32 cellular contexts compared by ENCODE assay signal in the genomic region with DNA sequence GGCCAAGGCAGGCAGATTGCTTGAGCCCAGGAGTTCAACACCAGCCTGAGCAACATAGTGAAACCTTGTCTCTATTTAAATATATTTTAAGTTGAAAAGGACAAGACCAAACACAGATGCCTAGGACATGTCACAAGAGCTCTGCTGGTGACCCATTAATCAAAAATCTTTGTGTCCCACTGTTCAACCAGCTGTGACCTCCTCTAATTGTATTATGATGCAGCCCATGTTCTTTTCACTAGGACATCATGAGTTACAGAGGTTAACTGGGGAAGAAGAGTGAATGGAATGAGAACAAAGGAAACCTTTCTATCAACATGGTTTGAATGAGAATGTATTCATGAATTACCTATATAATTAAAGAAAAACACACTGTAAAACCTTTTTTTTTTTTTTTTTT. TPM values are rescaled to one million over a fixed set of nuclear protein-coding genes. Genes with fewer than 3 reads are reported as not detected.
"Had no signal": no experiment of that assay in that cellular context is flagged by ENCODE, and none has a peak within 500 bp of the region (broad histone marks: within the 10 kb centered on the region; RNA-seq: fewer than 3 reads in every experiment).

No MANE protein-coding gene starts in this region.

- DNase-seq: activated CD4-positive, alpha-beta T cell treated with anti-CD3 and anti-CD28 coated beads, Interleukin-2, amount 10 ng/mL, durations not matched to agents 24 days and 14 days; activated CD4-positive, alpha-beta T cell treated with anti-CD3 and anti-CD28 coated beads, Interleukin-2, amount 50 U/mL, for 4 hours; activated CD8-positive, alpha-beta T cell treated with anti-CD3 and anti-CD28 coated beads for 36 hours; activated gamma-delta T cell treated with Interleukin-2 at 50 U/mL for 16 hours; activated naive CD4-positive, alpha-beta T cell treated with anti-CD3 and anti-CD28 coated beads for 36 hours; activated T-cell treated with anti-CD3 and anti-CD28 coated beads, Interleukin-2, amount 50 U/mL, for 1 hour; body of pancreas; NCI-H1092 treated with DMSO at 0.1 percent for 48 hours; NCI-H1417; NCI-H1694; NCI-H1930; NCI-H2081 treated with DMSO at 0.1 percent for 48 hours; NCI-H345; NCI-H524 treated with DMSO at 0.1 percent for 48 hours; NCI-H748 treated with DMSO at 0.1 percent for 48 hours; RPMI8226; SHP77 treated with DMSO at 0.1 percent for 48 hours; SK-N-SH had no signal

- H3K4me1 ChIP-seq: breast epithelium, SJSA1 had no signal

- H3K27ac ChIP-seq: adrenal gland, body of pancreas, breast epithelium, coronary artery, SJSA1 had no signal

- H3K9me3 ChIP-seq: adrenal gland, body of pancreas, breast epithelium, SJSA1, SK-N-SH had no signal

- ATAC-seq: activated CD8-positive, alpha-beta T cell treated with anti-CD3 and anti-CD28 coated beads for 36 hours; activated naive CD4-positive, alpha-beta T cell treated with anti-CD3 and anti-CD28 coated beads, Interleukin-2, amount 50 U/mL, for 72 hours; body of pancreas; Panc1 had no signal

- H3K9me3 Mint-ChIP-seq: activated CD4-positive, alpha-beta T cell treated with anti-CD3 and anti-CD28 coated beads, Interleukin-2, amount 10 ng/mL, durations not matched to agents 24 days and 14 days; activated CD8-positive, alpha-beta T cell treated with anti-CD3 and anti-CD28 coated beads for 36 hours; activated naive CD4-positive, alpha-beta T cell treated with anti-CD3 and anti-CD28 coated beads for 36 hours; activated naive CD4-positive, alpha-beta T cell treated with anti-CD3 and anti-CD28 coated beads, Interleukin-2, amount 50 U/mL, for 72 hours; activated T-helper 1 cell treated with anti-CD3 and anti-CD28 coated beads, Interleukin-12 subunit alpha, Interleukin-12 subunit beta, Interleukin-2, Interleukin-4 antibody, amounts not matched to agents 30 ng/mL and 10 ng/mL and 1 ng/mL, durations not matched to agents 14 hours and 24 hours and 36 hours; T-helper 1 cell treated with Interleukin-12 subunit alpha and Interleukin-12 subunit beta and Interleukin-4 antibody, amounts not matched to agents 30 μg/mL and 1 μg/mL, for 36 hours; T-helper 2 cell treated with Interferon-gamma antibody and Interleukin-4, amounts not matched to agents 5 μg/mL and 100 μg/mL, for 36 hours had no signal

- H3K4me3 Mint-ChIP-seq: activated CD4-positive, alpha-beta T cell treated with anti-CD3 and anti-CD28 coated beads, Interleukin-2, amount 10 ng/mL, durations not matched to agents 24 days and 14 days; activated CD8-positive, alpha-beta T cell treated with anti-CD3 and anti-CD28 coated beads for 36 hours; activated naive CD4-positive, alpha-beta T cell treated with anti-CD3 and anti-CD28 coated beads for 36 hours; activated T-helper 1 cell treated with anti-CD3 and anti-CD28 coated beads, Interleukin-12 subunit alpha, Interleukin-12 subunit beta, Interleukin-2, Interleukin-4 antibody, amounts not matched to agents 30 ng/mL and 10 ng/mL and 1 ng/mL, durations not matched to agents 14 hours and 24 hours and 36 hours; T-helper 1 cell treated with Interleukin-12 subunit alpha and Interleukin-12 subunit beta and Interleukin-4 antibody, amounts not matched to agents 30 μg/mL and 1 μg/mL, for 36 hours; T-helper 2 cell treated with Interferon-gamma antibody and Interleukin-4, amounts not matched to agents 5 μg/mL and 100 μg/mL, for 36 hours had no signal

- H3K27ac Mint-ChIP-seq: activated CD4-positive, alpha-beta T cell treated with anti-CD3 and anti-CD28 coated beads, Interleukin-2, amount 10 ng/mL, durations not matched to agents 24 days and 14 days; activated CD8-positive, alpha-beta T cell treated with anti-CD3 and anti-CD28 coated beads for 36 hours; activated naive CD4-positive, alpha-beta T cell treated with anti-CD3 and anti-CD28 coated beads for 36 hours; activated T-helper 1 cell treated with anti-CD3 and anti-CD28 coated beads, Interleukin-12 subunit alpha, Interleukin-12 subunit beta, Interleukin-2, Interleukin-4 antibody, amounts not matched to agents 30 ng/mL and 10 ng/mL and 1 ng/mL, durations not matched to agents 14 hours and 24 hours and 36 hours; T-helper 1 cell treated with Interleukin-12 subunit alpha and Interleukin-12 subunit beta and Interleukin-4 antibody, amounts not matched to agents 30 μg/mL and 1 μg/mL, for 36 hours; T-helper 2 cell treated with Interferon-gamma antibody and Interleukin-4, amounts not matched to agents 5 μg/mL and 100 μg/mL, for 36 hours had no signal

- H3K9ac ChIP-seq: SK-N-SH had no signal

- H3K4me3 ChIP-seq: adrenal gland, body of pancreas, breast epithelium, coronary artery, SJSA1 had no signal

- H3K27me3 ChIP-seq: adrenal gland, body of pancreas, breast epithelium, SJSA1 had no signal

- H3K36me3 ChIP-seq: breast epithelium had no signal

- H3K27me3 Mint-ChIP-seq: activated CD4-positive, alpha-beta T cell treated with anti-CD3 and anti-CD28 coated beads, Interleukin-2, amount 10 ng/mL, durations not matched to agents 24 days and 14 days; activated CD8-positive, alpha-beta T cell treated with anti-CD3 and anti-CD28 coated beads for 36 hours had no signal

RNA-seq across cellular contexts. Expression of a gene that starts 23.1 kb away (rescaled TPM):
- total RNA-seq: activated CD4-positive, alpha-beta T cell treated with anti-CD3 and anti-CD28 coated beads, Interleukin-2, amount 10 ng/mL, durations not matched to agents 24 days and 14 days; activated CD8-positive, alpha-beta memory T cell treated with anti-CD3 and anti-CD28 coated beads for 36 hours; activated CD8-positive, alpha-beta T cell treated with anti-CD3 and anti-CD28 coated beads for 36 hours; activated naive CD4-positive, alpha-beta T cell treated with anti-CD3 and anti-CD28 coated beads for 36 hours; activated naive CD4-positive, alpha-beta T cell treated with anti-CD3 and anti-CD28 coated beads, Interleukin-2, amount 50 U/mL, for 72 hours; activated T-helper 1 cell treated with anti-CD3 and anti-CD28 coated beads, Interleukin-12 subunit alpha, Interleukin-12 subunit beta, Interleukin-2, Interleukin-4 antibody, amounts not matched to agents 30 ng/mL and 10 ng/mL and 1 ng/mL, durations not matched to agents 14 hours and 24 hours and 36 hours; astrocyte; M059J; SJSA1 had no signal

RNA-seq across cellular contexts. Expression of a gene that starts 44.6 kb away (rescaled TPM):
- total RNA-seq: activated CD4-positive, alpha-beta T cell treated with anti-CD3 and anti-CD28 coated beads, Interleukin-2, amount 10 ng/mL, durations not matched to agents 24 days and 14 days; activated CD8-positive, alpha-beta memory T cell treated with anti-CD3 and anti-CD28 coated beads for 36 hours; activated CD8-positive, alpha-beta T cell treated with anti-CD3 and anti-CD28 coated beads for 36 hours; activated naive CD4-positive, alpha-beta T cell treated with anti-CD3 and anti-CD28 coated beads for 36 hours; activated naive CD4-positive, alpha-beta T cell treated with anti-CD3 and anti-CD28 coated beads, Interleukin-2, amount 50 U/mL, for 72 hours; activated T-helper 1 cell treated with anti-CD3 and anti-CD28 coated beads, Interleukin-12 subunit alpha, Interleukin-12 subunit beta, Interleukin-2, Interleukin-4 antibody, amounts not matched to agents 30 ng/mL and 10 ng/mL and 1 ng/mL, durations not matched to agents 14 hours and 24 hours and 36 hours; astrocyte; LHCN-M2; M059J; NCI-H460; SJSA1 had no signal
- polyA plus RNA-seq: SK-N-SH had no signal
